Comparison of ENCODE assay signal across 16 cellular contexts in genomic region chr11:3122775-3123201, GRCh38. TPM values are rescaled to one million over a fixed set of nuclear protein-coding genes. Genes with fewer than 3 reads are reported as not detected.
DNase-seq lines count a peak whose midpoint lies in the region; ATAC-seq, FAIRE-seq and TF ChIP-seq lines count a peak whose summit lies in the region.
"Had no signal": no experiment of that assay in that cellular context is flagged by ENCODE, and none has a peak within 500 bp of the region (broad histone marks: within the 10 kb centered on the region; RNA-seq: fewer than 3 reads in every experiment).

No MANE protein-coding gene starts in this region.

- no peaks in the 10 kb centered on the region for H3K9me3 ChIP-seq in HEK293 (ENCODE audit: control insufficient read depth, insufficient read depth, low read depth, low read length)
- no peaks in the 10 kb centered on the region for H3K9me3 ChIP-seq in adipocyte (ENCODE audit: control insufficient read depth, low read length)
- H3K9me3 ChIP-seq in kidney (ENCODE audit: control insufficient read depth in 1 of 2, low read length in 2 of 2) = no peaks in the 10 kb centered on the region
- H3K9me3 ChIP-seq in subcutaneous abdominal adipose tissue (ENCODE audit: control insufficient read depth in 5 of 5, low read length in 5 of 5) = no peaks in the 10 kb centered on the region
- H3K9me3 ChIP-seq in stomach = no peaks in the 10 kb centered on the region
- H3K9me3 ChIP-seq: psoas muscle had no signal

- CTCF ChIA-PET in HEK293 (lab: Yijun Ruan, JAX) = no interaction called here

- 92 to 96% (median 94%) methylated on average over 11 to 13 of the region's 13 CpGs for WGBS in stomach, 5 donors

- H3K4me3 ChIP-seq in HEK293 (ENCODE audit: low read depth, low read length) (no peak overlapping the region), adipocyte (ENCODE audit: low read length) (no peak overlapping the region), kidney (ENCODE audit: low read length in 2 of 2) (no peak overlapping the region), subcutaneous abdominal adipose tissue (ENCODE audit: low read depth in 1 of 5, low read length in 5 of 5) (no peak overlapping the region), stomach (no peak overlapping the region)
- H3K4me3 ChIP-seq: BLaER1, psoas muscle had no signal

- intact Hi-C loops in kidney (cut with DNase I) (no loop called here), stomach (cut with DNase I; ENCODE audit: low total_unique reads) (no loop called here)

- TF ChIP-seq CTCF in HEK293 (tag by site-specific recombination; IDR thresholded peaks at IDR 0.05) (no peak), kidney (IDR thresholded peaks at IDR 0.05; ENCODE audit: borderline replicate concordance, extremely low read depth, insufficient read depth) (no peak), stomach (IDR thresholded peaks at IDR 0.05) (no peak)

- H3K27ac ChIP-seq in HEK293 (ENCODE audit: extremely low read depth, low read depth, low read length) (no peak overlapping the region), kidney (ENCODE audit: low read depth in 2 of 2, low read length in 2 of 2) (no peak overlapping the region), subcutaneous abdominal adipose tissue (ENCODE audit: low read depth, low read length) (peak overlapping the region; percentile 74), stomach (peak overlapping the region in 2 of 5 donors; percentile 76 to 77)
- H3K27ac ChIP-seq: BLaER1 had no signal

- POLR2A ChIA-PET in HEK293 (lab: Yijun Ruan, JAX) = no interaction called here

- H3K4me1 ChIP-seq in HEK293 (ENCODE audit: control insufficient read depth, insufficient read depth, low read length) (no peaks in the 10 kb centered on the region), adipocyte (ENCODE audit: control insufficient read depth, insufficient read depth, low read length) (peaks cover 28% of the 10 kb centered on the region), kidney (ENCODE audit: control insufficient read depth in 1 of 2, insufficient read depth in 1 of 2, low read depth in 1 of 2, low read length in 2 of 2) (peaks cover 0 to 4% of the 10 kb centered on the region in 2 donors), subcutaneous abdominal adipose tissue (ENCODE audit: control insufficient read depth in 5 of 5, insufficient read depth in 5 of 5, low read length in 5 of 5) (peaks cover 14 to 52% (median 30%) of the 10 kb centered on the region in 5 donors), stomach (peaks cover 10 to 45% (median 22%) of the 10 kb centered on the region in 4 donors)

- H3K36me3 ChIP-seq in HEK293 (ENCODE audit: control insufficient read depth in 2 of 2, insufficient read depth in 1 of 2, low read length in 2 of 2) = peaks cover 0 to 61% of the 10 kb centered on the region in 2 experiments; a peak in 1 of 3 replicates
- H3K36me3 ChIP-seq in adipocyte (ENCODE audit: control insufficient read depth, insufficient read depth, low read length, severe bottlenecking) = peaks cover 39% of the 10 kb centered on the region
- H3K36me3 ChIP-seq in kidney (ENCODE audit: control insufficient read depth in 1 of 2, insufficient read depth in 2 of 2, low read length in 2 of 2) = peaks cover 0 to 4% of the 10 kb centered on the region in 2 donors
- H3K36me3 ChIP-seq in subcutaneous abdominal adipose tissue (ENCODE audit: control insufficient read depth in 5 of 5, insufficient read depth in 5 of 5, low read length in 5 of 5) = peaks cover 0 to 55% (median 42%) of the 10 kb centered on the region in 5 donors
- peaks cover 12 to 67% (median 58%) of the 10 kb centered on the region in 4 donors for H3K36me3 ChIP-seq in stomach

- H3K9ac ChIP-seq in adipocyte (ENCODE audit: low read length) (peak overlapping the region; percentile 63), kidney (ENCODE audit: low read length in 2 of 2) (no peak overlapping the region), subcutaneous abdominal adipose tissue (ENCODE audit: low read length in 5 of 5) (peak overlapping the region in 1 of 5 donors; percentile 33)
- H3K9ac ChIP-seq: BLaER1 had no signal

- TF ChIP-seq POLR2A in stomach (IDR thresholded peaks at IDR 0.05) = no peak

- DNase-seq in adipocyte (ENCODE audit: low read depth) (no peak), kidney (peak; percentile 66), stomach (no peak)
- DNase-seq: activated CD4-positive, alpha-beta T cell treated with anti-CD3 and anti-CD28 coated beads, Interleukin-2, amount 50 U/mL, for 1 hour; activated naive CD8-positive, alpha-beta T cell treated with anti-CD3 and anti-CD28 coated beads, Interleukin-2, amount 50 U/mL, for 24 hours; activated T-cell treated with anti-CD3 and anti-CD28 coated beads, Interleukin-2, amount 50 U/mL, for 72 hours; HFFc6; naive thymus-derived CD4-positive, alpha-beta T cell had no signal

- H3K27me3 ChIP-seq in adipocyte (replicated peaks; ENCODE audit: control insufficient read depth, insufficient read depth, low read length) (no peaks in the 10 kb centered on the region), subcutaneous abdominal adipose tissue (ENCODE audit: control insufficient read depth in 5 of 5, insufficient read depth in 4 of 5, low read length in 5 of 5) (no peaks in the 10 kb centered on the region), stomach (no peaks in the 10 kb centered on the region)
- H3K27me3 ChIP-seq: BLaER1 had no signal

- FAIRE-seq in kidney (lab: Jason Lieb, UNC) = no peak
- FAIRE-seq: GM19239, TTC549 had no signal

- TF ChIP-seq EP300 in stomach (IDR thresholded peaks at IDR 0.05) = no peak

- no peak for ATAC-seq in GM19328 (IDR thresholded peaks at IDR 0.05; ENCODE audit: unreplicated experiment)
- ATAC-seq in HG03457 (IDR thresholded peaks at IDR 0.05; ENCODE audit: unreplicated experiment) = no peak
- ATAC-seq: activated naive CD8-positive, alpha-beta T cell treated with anti-CD3 and anti-CD28 coated beads, Interleukin-2, amount 50 U/mL, for 24 hours; activated T-cell treated with anti-CD3 and anti-CD28 coated beads, Interleukin-2, amount 50 U/mL, for 72 hours; naive thymus-derived CD4-positive, alpha-beta T cell had no signal

TF ChIP-seq in HEK293, 187 proteins besides CTCF, POLR2A, EP300 and RAD21:
- TF ChIP-seq ZNF169 (tag by site-specific recombination; IDR thresholded peaks at IDR 0.05) (no peak), ZNF558 (tag by site-specific recombination; IDR thresholded peaks at IDR 0.05) (no peak)
- TF ChIP-seq, protein P1, sequence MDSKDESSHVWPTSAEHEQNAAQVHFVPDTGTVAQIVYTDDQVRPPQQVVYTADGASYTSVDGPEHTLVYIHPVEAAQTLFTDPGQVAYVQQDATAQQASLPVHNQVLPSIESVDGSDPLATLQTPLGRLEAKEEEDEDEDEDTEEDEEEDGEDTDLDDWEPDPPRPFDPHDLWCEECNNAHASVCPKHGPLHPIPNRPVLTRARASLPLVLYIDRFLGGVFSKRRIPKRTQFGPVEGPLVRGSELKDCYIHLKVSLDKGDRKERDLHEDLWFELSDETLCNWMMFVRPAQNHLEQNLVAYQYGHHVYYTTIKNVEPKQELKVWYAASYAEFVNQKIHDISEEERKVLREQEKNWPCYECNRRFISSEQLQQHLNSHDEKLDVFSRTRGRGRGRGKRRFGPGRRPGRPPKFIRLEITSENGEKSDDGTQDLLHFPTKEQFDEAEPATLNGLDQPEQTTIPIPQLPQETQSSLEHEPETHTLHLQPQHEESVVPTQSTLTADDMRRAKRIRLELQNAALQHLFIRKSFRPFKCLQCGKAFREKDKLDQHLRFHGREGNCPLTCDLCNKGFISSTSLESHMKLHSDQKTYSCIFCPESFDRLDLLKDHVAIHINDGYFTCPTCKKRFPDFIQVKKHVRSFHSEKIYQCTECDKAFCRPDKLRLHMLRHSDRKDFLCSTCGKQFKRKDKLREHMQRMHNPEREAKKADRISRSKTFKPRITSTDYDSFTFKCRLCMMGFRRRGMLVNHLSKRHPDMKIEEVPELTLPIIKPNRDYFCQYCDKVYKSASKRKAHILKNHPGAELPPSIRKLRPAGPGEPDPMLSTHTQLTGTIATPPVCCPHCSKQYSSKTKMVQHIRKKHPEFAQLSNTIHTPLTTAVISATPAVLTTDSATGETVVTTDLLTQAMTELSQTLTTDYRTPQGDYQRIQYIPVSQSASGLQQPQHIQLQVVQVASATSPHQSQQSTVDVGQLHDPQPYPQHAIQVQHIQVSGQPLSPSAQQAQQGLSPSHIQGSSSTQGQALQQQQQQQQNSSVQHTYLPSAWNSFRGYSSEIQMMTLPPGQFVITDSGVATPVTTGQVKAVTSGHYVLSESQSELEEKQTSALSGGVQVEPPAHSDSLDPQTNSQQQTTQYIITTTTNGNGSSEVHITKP (tag by site-specific recombination; IDR thresholded peaks at IDR 0.05) = 0 out of 2 replicates have a peak, but pooled peaks have one; percentile 29
TF ChIP-seq in HEK293: peak in this region for 1.

RNA-seq across cellular contexts. Expression of gene OSBPL5, which starts 42.3 kb away (rescaled TPM):
- total RNA-seq in kidney (63.0 TPM), stomach (100 to 1,000 TPM in 1 of 5 donors, 10 to 100 TPM in 4; 24.3 to 127 (median 38.2) TPM)
- polyA plus RNA-seq in kidney (ENCODE audit: insufficient read depth, low read depth, low replicate concordance) (8.5 TPM), stomach (10 to 100 TPM in 1 of 3 donors, 1 to 10 TPM in 2; 8.6 to 16.6 (median 9.2) TPM)
